ENCODE assay signal across 1 cellular context in the genomic region with DNA sequence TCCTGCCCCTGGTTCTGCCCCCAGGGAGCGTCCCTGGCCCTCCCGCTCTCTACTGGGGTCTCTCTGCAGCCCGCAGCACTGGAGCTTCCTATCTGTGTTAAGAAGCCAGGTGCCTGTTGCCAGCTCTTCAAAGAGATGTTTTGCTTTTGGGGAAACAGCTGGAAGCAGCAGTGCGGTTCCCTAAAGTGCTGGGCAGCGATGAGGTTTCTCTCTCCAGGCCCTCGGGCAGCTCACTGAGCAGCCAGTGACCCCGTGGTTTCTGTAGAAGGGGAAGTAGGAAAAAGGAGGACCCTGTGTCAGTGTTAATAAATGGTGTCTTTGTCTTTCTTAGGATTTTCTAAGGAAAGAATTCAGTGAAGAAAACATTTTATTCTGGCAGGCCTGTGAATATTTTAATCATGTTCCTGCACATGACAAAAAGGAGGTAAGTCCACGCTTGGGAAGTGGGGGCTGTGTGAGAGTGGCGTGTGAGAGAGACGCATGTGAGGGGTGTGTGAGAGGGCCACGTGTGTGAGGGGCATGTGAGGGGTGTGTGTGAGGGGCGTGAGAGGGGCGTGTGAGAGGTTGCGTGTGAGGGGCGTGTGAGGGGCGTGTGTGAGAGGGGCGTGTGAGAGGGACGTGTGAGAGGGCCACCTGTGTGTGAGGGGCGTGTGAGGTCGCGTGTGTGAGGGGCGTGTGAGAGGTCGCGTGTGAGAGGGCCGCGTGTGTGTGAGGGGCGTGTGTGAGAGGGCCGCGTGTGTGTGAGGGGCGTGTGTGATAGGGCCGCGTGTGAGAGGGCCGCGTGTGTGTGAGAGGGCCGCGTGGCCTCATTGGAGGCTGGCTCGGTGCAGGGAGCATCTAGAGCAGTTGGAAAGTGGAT.
TF ChIP-seq lines count a peak whose summit lies in the region.

No MANE protein-coding gene starts in this region.

TF ChIP-seq in HepG2, 621 proteins besides CTCF, POLR2A, EP300 and RAD21:
- TF ChIP-seq TRAFD1 (CRISPR knock-in tag; IDR thresholded peaks at IDR 0.05; ENCODE audit: borderline replicate concordance), result no peak
- TF ChIP-seq ZGPAT (CRISPR knock-in tag; IDR thresholded peaks at IDR 0.05), result no peak
- TF ChIP-seq ATRX (CRISPR knock-in tag; IDR thresholded peaks at IDR 0.05; ENCODE audit: borderline replicate concordance), result no peak
- TF ChIP-seq ZSCAN9 (CRISPR knock-in tag; IDR thresholded peaks at IDR 0.05; ENCODE audit: borderline replicate concordance), result no peak
- TF ChIP-seq, protein P1, sequence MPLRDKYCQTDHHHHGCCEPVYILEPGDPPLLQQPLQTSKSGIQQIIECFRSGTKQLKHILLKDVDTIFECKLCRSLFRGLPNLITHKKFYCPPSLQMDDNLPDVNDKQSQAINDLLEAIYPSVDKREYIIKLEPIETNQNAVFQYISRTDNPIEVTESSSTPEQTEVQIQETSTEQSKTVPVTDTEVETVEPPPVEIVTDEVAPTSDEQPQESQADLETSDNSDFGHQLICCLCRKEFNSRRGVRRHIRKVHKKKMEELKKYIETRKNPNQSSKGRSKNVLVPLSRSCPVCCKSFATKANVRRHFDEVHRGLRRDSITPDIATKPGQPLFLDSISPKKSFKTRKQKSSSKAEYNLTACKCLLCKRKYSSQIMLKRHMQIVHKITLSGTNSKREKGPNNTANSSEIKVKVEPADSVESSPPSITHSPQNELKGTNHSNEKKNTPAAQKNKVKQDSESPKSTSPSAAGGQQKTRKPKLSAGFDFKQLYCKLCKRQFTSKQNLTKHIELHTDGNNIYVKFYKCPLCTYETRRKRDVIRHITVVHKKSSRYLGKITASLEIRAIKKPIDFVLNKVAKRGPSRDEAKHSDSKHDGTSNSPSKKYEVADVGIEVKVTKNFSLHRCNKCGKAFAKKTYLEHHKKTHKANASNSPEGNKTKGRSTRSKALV (CRISPR knock-in tag; IDR thresholded peaks at IDR 0.05), result no peak
- TF ChIP-seq HNF1B (CRISPR knock-in tag; IDR thresholded peaks at IDR 0.05), result no peak
- TF ChIP-seq ZNF292 (CRISPR knock-in tag; IDR thresholded peaks at IDR 0.05; ENCODE audit: borderline replicate concordance, low read depth), result no peak
- peak; percentile 30 for TF ChIP-seq HNRNPK (IDR thresholded peaks at IDR 0.05; ENCODE audit: low read depth, low read length, poor library complexity, severe bottlenecking)
- TF ChIP-seq HDAC1 (CRISPR knock-in tag; IDR thresholded peaks at IDR 0.05), result no peak
